19 cellular contexts compared by ENCODE assay signal in genomic region chr6:32488085-32488484, GRCh38. TPM values are rescaled to one million over a fixed set of nuclear protein-coding genes. Genes with fewer than 3 reads are reported as not detected.
DNase-seq lines count a peak whose midpoint lies in the region; ATAC-seq and TF ChIP-seq lines count a peak whose summit lies in the region.
"Had no signal": no experiment of that assay in that cellular context is flagged by ENCODE, and none has a peak within 500 bp of the region (broad histone marks: within the 10 kb centered on the region; RNA-seq: fewer than 3 reads in every experiment).

No MANE protein-coding gene starts in this region.

- no peaks in the 10 kb centered on the region for H3K9me3 ChIP-seq in left ventricle myocardium inferior (replicated peaks)
- H3K9me3 ChIP-seq in neural progenitor cell (ENCODE audit: low read depth) = no peaks in the 10 kb centered on the region
- no peaks in the 10 kb centered on the region for H3K9me3 ChIP-seq in upper lobe of right lung
- no peaks in the 10 kb centered on the region for H3K9me3 ChIP-seq in colonic mucosa
- H3K9me3 ChIP-seq: BLaER1 had no signal

- no peaks in the 10 kb centered on the region for H3K27me3 Mint-ChIP-seq in neural progenitor cell (ENCODE audit: insufficient read depth, low read depth)

- no peak for TF ChIP-seq CTCF in left ventricle myocardium inferior (IDR thresholded peaks at IDR 0.05; ENCODE audit: borderline replicate concordance)
- TF ChIP-seq CTCF in neural progenitor cell (IDR thresholded peaks at IDR 0.05) = no peak
- no peak for TF ChIP-seq CTCF in upper lobe of right lung (IDR thresholded peaks at IDR 0.05)
- TF ChIP-seq CTCF in colonic mucosa (IDR thresholded peaks at IDR 0.05) = no peak
- no peak for TF ChIP-seq CTCF in lower leg skin (IDR thresholded peaks at IDR 0.05)

- H3K9me3 Mint-ChIP-seq in neural progenitor cell = no peaks in the 10 kb centered on the region
- H3K9me3 Mint-ChIP-seq: H9 had no signal

- no peak for DNase-seq in Right ventricle myocardium superior
- DNase-seq in left ventricle myocardium inferior = no peak
- no peak for DNase-seq in left ventricle myocardium superior
- no peak for DNase-seq in neural progenitor cell (ENCODE audit: low spot score)
- no peak for DNase-seq in upper lobe of right lung
- DNase-seq in colonic mucosa = no peak
- DNase-seq in lower leg skin (ENCODE audit: low spot score in 2 of 2) = no peak
- DNase-seq: 8988T; CD4-positive, alpha-beta memory T cell; DMS153; DMS79; GDM1; H9 had no signal

- no peaks in the 10 kb centered on the region for H4K20me1 ChIP-seq in neural progenitor cell (ENCODE audit: low read depth)
- H4K20me1 ChIP-seq: BLaER1 had no signal

- no peaks in the 10 kb centered on the region for H3F3A ChIP-seq in neural progenitor cell (ENCODE audit: low read depth)

- ATAC-seq in Right ventricle myocardium superior (ENCODE audit: poor library complexity) = peak; percentile 73
- peak; percentile 82 for ATAC-seq in left ventricle myocardium superior
- peak; percentile 49 for ATAC-seq in upper lobe of right lung
- ATAC-seq in HG02840 (IDR thresholded peaks at IDR 0.05; ENCODE audit: low FRiP score, unreplicated experiment) = no peak
- ATAC-seq: HepG2 had no signal

- H3K4me3 Mint-ChIP-seq in neural progenitor cell = no peak overlapping the region
- H3K4me3 Mint-ChIP-seq: CD14-positive monocyte; CD4-positive, alpha-beta memory T cell; H9 had no signal

- TF ChIP-seq POLR2A in lower leg skin (IDR thresholded peaks at IDR 0.05) = no peak

- H3K9ac ChIP-seq in neural progenitor cell = no peak overlapping the region
- no peak overlapping the region for H3K9ac ChIP-seq in colonic mucosa (ENCODE audit: low read depth in 2 of 2, low read length in 2 of 2)
- H3K9ac ChIP-seq: BLaER1 had no signal

- intact Hi-C loops in Right ventricle myocardium superior (cut with DNase I) (loop anchor here (10.0 kb wide), 1 partner anchor 47 kb away; the partner anchor contains the start of gene HLA-DRB5), left ventricle myocardium inferior (cut with micrococcal nuclease) (no loop called here), left ventricle myocardium superior (cut with micrococcal nuclease) (no loop called here), upper lobe of right lung (cut with DNase I) (no loop called here), colonic mucosa (cut with DNase I) (no loop called here), lower leg skin (cut with DNase I; ENCODE audit: low total_unique reads) (no loop called here)

- H3K36me3 ChIP-seq in left ventricle myocardium inferior (no peaks in the 10 kb centered on the region), neural progenitor cell (no peaks in the 10 kb centered on the region), upper lobe of right lung (no peaks in the 10 kb centered on the region), colonic mucosa (no peaks in the 10 kb centered on the region)
- H3K36me3 ChIP-seq: BLaER1 had no signal

- no peaks in the 10 kb centered on the region for H3K27me3 ChIP-seq in left ventricle myocardium inferior (ENCODE audit: low read depth)
- H3K27me3 ChIP-seq in neural progenitor cell = no peaks in the 10 kb centered on the region
- H3K27me3 ChIP-seq in upper lobe of right lung = no peaks in the 10 kb centered on the region
- no peaks in the 10 kb centered on the region for H3K27me3 ChIP-seq in colonic mucosa
- H3K27me3 ChIP-seq: BLaER1 had no signal

- H3K4me1 ChIP-seq in left ventricle myocardium inferior = no peaks in the 10 kb centered on the region
- H3K4me1 ChIP-seq in neural progenitor cell = no peaks in the 10 kb centered on the region
- no peaks in the 10 kb centered on the region for H3K4me1 ChIP-seq in upper lobe of right lung
- no peaks in the 10 kb centered on the region for H3K4me1 ChIP-seq in colonic mucosa
- H3K4me1 ChIP-seq: BLaER1 had no signal

- no peak overlapping the region for H3K4me2 ChIP-seq in neural progenitor cell
- H3K4me2 ChIP-seq: BLaER1 had no signal

- no peaks in the 10 kb centered on the region for H3K36me3 Mint-ChIP-seq in neural progenitor cell
- H3K36me3 Mint-ChIP-seq: CD14-positive monocyte; CD4-positive, alpha-beta memory T cell had no signal

- no peak overlapping the region for H3K27ac ChIP-seq in left ventricle myocardium inferior (replicated peaks)
- H3K27ac ChIP-seq in neural progenitor cell = no peak overlapping the region
- no peak overlapping the region for H3K27ac ChIP-seq in upper lobe of right lung
- H3K27ac ChIP-seq in colonic mucosa = no peak overlapping the region
- H3K27ac ChIP-seq: BLaER1 had no signal

- no peak overlapping the region for H3K27ac Mint-ChIP-seq in neural progenitor cell
- H3K27ac Mint-ChIP-seq: CD14-positive monocyte; CD4-positive, alpha-beta memory T cell had no signal

- peak overlapping the region; percentile 50 for H2AFZ ChIP-seq in neural progenitor cell (replicated peaks)

- no peaks in the 10 kb centered on the region for H3K4me1 Mint-ChIP-seq in neural progenitor cell
- H3K4me1 Mint-ChIP-seq: CD4-positive, alpha-beta memory T cell; H9 had no signal

- H3K79me2 ChIP-seq in neural progenitor cell (ENCODE audit: low read depth) = no peaks in the 10 kb centered on the region

- 22 to 39% methylated on average over 1 of the region's 1 CpG for WGBS in lower leg skin, 2 donors

- no peak overlapping the region for H3K4me3 ChIP-seq in left ventricle myocardium inferior
- H3K4me3 ChIP-seq in neural progenitor cell = no peak overlapping the region
- H3K4me3 ChIP-seq in upper lobe of right lung = no peak overlapping the region
- no peak overlapping the region for H3K4me3 ChIP-seq in colonic mucosa
- no peak overlapping the region for H3K4me3 ChIP-seq in lower leg skin (ENCODE audit: low read depth, poor library complexity, severe bottlenecking)
- H3K4me3 ChIP-seq: BLaER1 had no signal

RNA-seq across cellular contexts. Expression of gene HLA-DRB5, which starts 42.0 kb away (rescaled TPM):
- total RNA-seq in Right ventricle myocardium superior (17.7 TPM), left ventricle myocardium inferior (14.3 TPM), left ventricle myocardium superior (19.5 TPM), neural progenitor cell (ENCODE audit: low replicate concordance) (2.2 and 3.4 TPM in 2 replicates), upper lobe of right lung (197 TPM), colonic mucosa (10 to 100 TPM in 1 of 2 donors, 1 to 10 TPM in 1; 4.8 to 26.7 TPM), lower leg skin (10 to 100 TPM in 1 of 4 donors, 1 to 10 TPM in 2, under 1 TPM in 1; 0.25 to 23.9 (median 2.7) TPM)
- total RNA-seq: A673, Daoy, HepG2 had no signal

RNA-seq across cellular contexts. Expression of gene HLA-DRA, which starts 48.4 kb away (rescaled TPM):
- total RNA-seq in Right ventricle myocardium superior (82.4 TPM), left ventricle myocardium inferior (87.3 TPM), left ventricle myocardium superior (109 TPM), neural progenitor cell (ENCODE audit: low replicate concordance) (1.8 and 2.3 TPM in 2 replicates), upper lobe of right lung (1,444 TPM), colonic mucosa (100 to 1,000 TPM in 1 of 2 donors, 10 to 100 TPM in 1; 44.3 to 185 TPM), lower leg skin (100 to 1,000 TPM; 164 to 274 (median 229) TPM)
- total RNA-seq: A673, HepG2 had no signal

Comparison
In these comparisons a context has a peak if more than half of its experiments do, and no peak if none do; other contexts are left out.
1. RNA of gene HLA-DRA, which starts 48.4 kb away (total RNA-seq): 1,444 TPM in upper lobe of right lung (single experiment), 164 to 274 TPM in lower leg skin, 44.3 to 185 TPM in colonic mucosa, 109 TPM in left ventricle myocardium superior (single experiment), 87.3 TPM in left ventricle myocardium inferior (single experiment) and 82.4 TPM in Right ventricle myocardium superior (single experiment); 1.8 to 2.3 TPM in neural progenitor cell; every median in the first group is over 10 times any median in the second.